Comparison of ENCODE assay signal across 10 cellular contexts in genomic region chr1:6037338-6037762, GRCh38. TPM values are rescaled to one million over a fixed set of nuclear protein-coding genes. Genes with fewer than 3 reads are reported as not detected.
DNase-seq lines count a peak whose midpoint lies in the region; ATAC-seq and TF ChIP-seq lines count a peak whose summit lies in the region.
"Had no signal": no experiment of that assay in that cellular context is flagged by ENCODE, and none has a peak within 500 bp of the region (broad histone marks: within the 10 kb centered on the region; RNA-seq: fewer than 3 reads in every experiment).

No MANE protein-coding gene starts in this region.

- peak; percentile 76 for ATAC-seq in HG03135 (IDR thresholded peaks at IDR 0.05; ENCODE audit: unreplicated experiment)
- ATAC-seq in activated T-helper 17 cell treated with anti-CD3 and anti-CD28 coated beads, Interleukin-2, amount 50 U/mL, for 72 hours (replicated peaks) = peak; percentile 68
- ATAC-seq in stimulated activated memory B cell treated with anti-CD40 and anti-IgM and Interleukin-4, amounts not matched to agents 10 μg/mL and 1 μg/mL and 100 μg/mL, for 72 hours = peak; percentile 87
- ATAC-seq: psoas muscle had no signal

- H3K27ac Mint-ChIP-seq in activated T-helper 17 cell treated with anti-CD3 and anti-CD28 coated beads, Interleukin-2, amount 50 U/mL, for 72 hours = no peak overlapping the region
- no peak overlapping the region for H3K27ac Mint-ChIP-seq in stimulated activated memory B cell treated with anti-CD40 and anti-IgM and Interleukin-4, amounts not matched to agents 10 μg/mL and 1 μg/mL and 100 μg/mL, for 72 hours
- H3K27ac Mint-ChIP-seq in Caco-2 (ENCODE audit: unreplicated experiment) = no peak overlapping the region

- H3K4me1 Mint-ChIP-seq in activated T-helper 17 cell treated with anti-CD3 and anti-CD28 coated beads, Interleukin-2, amount 50 U/mL, for 72 hours = peaks cover 35% of the 10 kb centered on the region
- peaks cover 57% of the 10 kb centered on the region for H3K4me1 Mint-ChIP-seq in stimulated activated memory B cell treated with anti-CD40 and anti-IgM and Interleukin-4, amounts not matched to agents 10 μg/mL and 1 μg/mL and 100 μg/mL, for 72 hours
- H3K4me1 Mint-ChIP-seq in Caco-2 (ENCODE audit: low read depth, unreplicated experiment) = no peaks in the 10 kb centered on the region

- H3K4me1 ChIP-seq in Caco-2 = no peaks in the 10 kb centered on the region
- H3K4me1 ChIP-seq: psoas muscle had no signal

- BruUV-seq in Caco-2 (replicated peaks; lab: Mats Ljungman, UMichigan) = no TSS peak

- intact Hi-C loops in Caco-2 (cut with micrococcal nuclease; ENCODE audit: unreplicated experiment) = no loop called here

- no peaks in the 10 kb centered on the region for H3K27me3 ChIP-seq in Caco-2 (replicated peaks; ENCODE audit: control insufficient read depth, insufficient read depth, low read length)

- no peaks in the 10 kb centered on the region for H3K9me3 ChIP-seq in Caco-2
- H3K9me3 ChIP-seq: psoas muscle had no signal

- CTCF ChIA-PET in Caco-2 (lab: Charles Lee) = no interaction called here

- no peaks in the 10 kb centered on the region for H3K36me3 ChIP-seq in Caco-2 (ENCODE audit: control insufficient read depth, insufficient read depth, low read length)

- no peak for TF ChIP-seq CTCF in Caco-2 (IDR thresholded peaks at IDR 0.05; ENCODE audit: insufficient read depth in 1 of 2, low read depth in 1 of 2, low read length in 1 of 2, severe bottlenecking in 1 of 2, unreplicated experiment in 1 of 2)

- no peak overlapping the region for H3K4me3 ChIP-seq in Caco-2 (ENCODE audit: low read depth, low read length)
- H3K4me3 ChIP-seq: psoas muscle had no signal

- H3K9me3 Mint-ChIP-seq in activated T-helper 17 cell treated with anti-CD3 and anti-CD28 coated beads, Interleukin-2, amount 50 U/mL, for 72 hours = no peaks in the 10 kb centered on the region
- no peaks in the 10 kb centered on the region for H3K9me3 Mint-ChIP-seq in stimulated activated memory B cell treated with anti-CD40 and anti-IgM and Interleukin-4, amounts not matched to agents 10 μg/mL and 1 μg/mL and 100 μg/mL, for 72 hours
- H3K9me3 Mint-ChIP-seq in Caco-2 (ENCODE audit: unreplicated experiment) = no peaks in the 10 kb centered on the region

- DNase-seq in activated effector memory CD4-positive, alpha-beta T cell treated with anti-CD3 and anti-CD28 coated beads, Interleukin-2, amount 50 U/mL, for 16 hours = peak; percentile 65
- no peak for DNase-seq in activated effector memory CD4-positive, alpha-beta T cell treated with Interleukin-2 at 50 U/mL for 16 hours
- DNase-seq in AML-193 (lab: John Stamatoyannopoulos, UW) = no peak
- no peak for DNase-seq in Caco-2
- no peak for DNase-seq in inferior parietal cortex (ENCODE audit: extremely low spot score)
- DNase-seq: NCI-H524 had no signal

- POLR2A ChIA-PET in Caco-2 (lab: Charles Lee) = no interaction called here

- H3K4me3 Mint-ChIP-seq in activated T-helper 17 cell treated with anti-CD3 and anti-CD28 coated beads, Interleukin-2, amount 50 U/mL, for 72 hours = peak overlapping the region; percentile 23
- H3K4me3 Mint-ChIP-seq in stimulated activated memory B cell treated with anti-CD40 and anti-IgM and Interleukin-4, amounts not matched to agents 10 μg/mL and 1 μg/mL and 100 μg/mL, for 72 hours = no peak overlapping the region
- H3K4me3 Mint-ChIP-seq in Caco-2 (ENCODE audit: unreplicated experiment) = no peak overlapping the region

- no peaks in the 10 kb centered on the region for H3K27me3 Mint-ChIP-seq in activated T-helper 17 cell treated with anti-CD3 and anti-CD28 coated beads, Interleukin-2, amount 50 U/mL, for 72 hours
- no peaks in the 10 kb centered on the region for H3K27me3 Mint-ChIP-seq in stimulated activated memory B cell treated with anti-CD40 and anti-IgM and Interleukin-4, amounts not matched to agents 10 μg/mL and 1 μg/mL and 100 μg/mL, for 72 hours
- H3K27me3 Mint-ChIP-seq in Caco-2 (ENCODE audit: insufficient read depth, unreplicated experiment) = no peaks in the 10 kb centered on the region

- H3K36me3 Mint-ChIP-seq in activated T-helper 17 cell treated with anti-CD3 and anti-CD28 coated beads, Interleukin-2, amount 50 U/mL, for 72 hours (ENCODE audit: low read depth) = peaks cover 97% of the 10 kb centered on the region
- peaks cover 59% of the 10 kb centered on the region for H3K36me3 Mint-ChIP-seq in stimulated activated memory B cell treated with anti-CD40 and anti-IgM and Interleukin-4, amounts not matched to agents 10 μg/mL and 1 μg/mL and 100 μg/mL, for 72 hours
- H3K36me3 Mint-ChIP-seq in Caco-2 (ENCODE audit: insufficient read depth, unreplicated experiment) = peaks cover 5% of the 10 kb centered on the region

RNA-seq across cellular contexts. Expression of gene KCNAB2, which starts 8.3 kb away (rescaled TPM):
- total RNA-seq in activated T-helper 17 cell treated with anti-CD3 and anti-CD28 coated beads, Interleukin-2, amount 50 U/mL, for 72 hours = 100 to 1,000 TPM; 407 to 432 TPM
- 9.6 and 11.0 TPM in 2 replicates for total RNA-seq in Caco-2 (2022)

RNA-seq across cellular contexts. Expression of gene NPHP4, which starts 45.1 kb away (rescaled TPM):
- total RNA-seq in activated T-helper 17 cell treated with anti-CD3 and anti-CD28 coated beads, Interleukin-2, amount 50 U/mL, for 72 hours = 10 to 100 TPM; 21.5 to 35.7 TPM
- 12.3 TPM in 2 replicates for total RNA-seq in Caco-2 (2022)

Comparison
In these comparisons a context has a peak if more than half of its experiments do, and no peak if none do; other contexts are left out.
1. RNA of gene KCNAB2, which starts 8.3 kb away (total RNA-seq): 407 to 432 TPM in activated T-helper 17 cell treated with anti-CD3 and anti-CD28 coated beads, Interleukin-2, amount 50 U/mL, for 72 hours; 9.6 to 11.0 TPM in Caco-2; every median in the first group is over 10 times any median in the second.
2. Peak in every context shown above with its lines, with median percentiles within 50 percentile points of each other: ATAC-seq.